16 cellular contexts compared by ENCODE assay signal in genomic region chr17:60314423-60314822, GRCh38.
DNase-seq lines count a peak whose midpoint lies in the region; ATAC-seq, FAIRE-seq and TF ChIP-seq lines count a peak whose summit lies in the region.
"Had no signal": no experiment of that assay in that cellular context is flagged by ENCODE, and none has a peak within 500 bp of the region (broad histone marks: within the 10 kb centered on the region; RNA-seq: fewer than 3 reads in every experiment).

No MANE protein-coding gene starts in this region.

- DNase-seq in GM12878 (ENCODE audit: low read depth, low spot score): peak; percentile 28
- DNase-seq in islet precursor cell: no peak
- DNase-seq in NCI-H1417 treated with DMSO at 0.1 percent for 48 hours (lab: John Stamatoyannopoulos, UW): no peak
- DNase-seq: activated CD8-positive, alpha-beta T cell treated with anti-CD3 and anti-CD28 coated beads, Interleukin-2, amount 10 ng/mL, durations not matched to agents 7 days and 5 days; activated effector memory CD4-positive, alpha-beta T cell treated with anti-CD3 and anti-CD28 coated beads, Interleukin-2, amount 50 U/mL, for 16 hours; NCI-H748 treated with DMSO at 0.1 percent for 48 hours; retina; substantia nigra had no signal

- no peak for TF ChIP-seq EP300 in GM12878 (IDR thresholded peaks at IDR 0.05; ENCODE audit: borderline replicate concordance in 1 of 2, control insufficient read depth in 1 of 2, low read depth in 2 of 2, low read length in 2 of 2)

- H3F3A ChIP-seq in DOHH2 (ENCODE audit: control insufficient read depth, insufficient read depth): no peaks in the 10 kb centered on the region

- H4K20me1 ChIP-seq in DOHH2 (ENCODE audit: control insufficient read depth, insufficient read depth, low read depth, low read length) (no peaks in the 10 kb centered on the region), GM12878 (ENCODE audit: control insufficient read depth, insufficient read depth) (no peaks in the 10 kb centered on the region)

- H3K79me2 ChIP-seq in DOHH2 (ENCODE audit: control insufficient read depth, low read length): peaks cover 3% of the 10 kb centered on the region
- peaks cover 4% of the 10 kb centered on the region for H3K79me2 ChIP-seq in GM12878 (ENCODE audit: control insufficient read depth, insufficient read depth, low read length)

- no peaks in the 10 kb centered on the region for H3K9me3 ChIP-seq in DOHH2 (ENCODE audit: control insufficient read depth, insufficient read depth, low read length)
- H3K9me3 ChIP-seq in GM12878 (replicated peaks; ENCODE audit: control insufficient read depth, insufficient read depth, low read length): peaks cover 2% of the 10 kb centered on the region; the same call in 2 of the 3 replicates

- peak; percentile 76 for FAIRE-seq in GM12878 (lab: Jason Lieb, UNC)
- FAIRE-seq: HTR-8/SVneo had no signal

- H3K4me3 ChIP-seq in DOHH2 (ENCODE audit: low read length) (no peak overlapping the region), GM12878 (peak overlapping the region; percentile 0; the same call in 1 of the 2 replicates)
- H3K4me3 ChIP-seq: lung had no signal

- H3K4me1 ChIP-seq in DOHH2 (ENCODE audit: control insufficient read depth, low read length) (peaks cover 10% of the 10 kb centered on the region), GM12878 (ENCODE audit: control insufficient read depth, insufficient read depth, low read length) (peaks cover 11% of the 10 kb centered on the region; the same call in 1 of the 2 replicates)

- in situ Hi-C loops in GM12878 (cut with MboI): no loop called here

- CTCF ChIA-PET in GM12878 (lab: Yijun Ruan, JAX): interaction anchor here (0.6 to 2.4 kb wide), 4 partner anchors 9 to 291 kb away, joined by 3 to 7 read pairs (median 3); no protein-coding TSS in a partner anchor

- H3K36me3 ChIP-seq in DOHH2 (ENCODE audit: control insufficient read depth, low read length): no peaks in the 10 kb centered on the region
- no peaks in the 10 kb centered on the region; a peak in 1 of 4 replicates for H3K36me3 ChIP-seq in GM12878 (ENCODE audit: control insufficient read depth in 2 of 2, insufficient read depth in 2 of 2, low read length in 1 of 2)

- ATAC-seq in GM18858 (IDR thresholded peaks at IDR 0.05; ENCODE audit: unreplicated experiment): peak; percentile 56
- peak; percentile 66 for ATAC-seq in HG02678 (IDR thresholded peaks at IDR 0.05; ENCODE audit: unreplicated experiment)
- peak; percentile 91 for ATAC-seq in GM12878
- no peak for ATAC-seq in GM18909 (IDR thresholded peaks at IDR 0.05; ENCODE audit: poor library complexity, unreplicated experiment)
- no peak for ATAC-seq in GM19463 (IDR thresholded peaks at IDR 0.05; ENCODE audit: unreplicated experiment)
- ATAC-seq: activated CD8-positive, alpha-beta T cell treated with anti-CD3 and anti-CD28 coated beads, Interleukin-2, amount 10 ng/mL, durations not matched to agents 7 days and 5 days; Panc1 had no signal

- H3K4me2 ChIP-seq in DOHH2 (ENCODE audit: low read length) (peak overlapping the region; percentile 26; the same call in 1 of the 2 replicates), GM12878 (ENCODE audit: control insufficient read depth, insufficient read depth) (peak overlapping the region; percentile 40; the same call in 1 of the 2 replicates)

- TF ChIP-seq CTCF in DOHH2 (IDR thresholded peaks at IDR 0.05; ENCODE audit: low read depth, low read length, poor library complexity, severe bottlenecking) (no peak), GM12878 (IDR thresholded peaks at IDR 0.05 in 2 of 3, conservative IDR thresholded peaks at IDR 0.05 in 1 of 3; ENCODE audit: control insufficient read depth in 2 of 3, extremely low read depth in 1 of 3, insufficient read depth in 1 of 3, low read depth in 3 of 3, low read length in 3 of 3) (no peak)

- no peak overlapping the region for H2AFZ ChIP-seq in GM12878 (ENCODE audit: control insufficient read depth, low read depth, low read length)

- WGBS in GM12878 (ENCODE audit: insufficient coverage, insufficient replicate concordance, low lambda C conversion rate, missing lambda C conversion rate): 0% methylated on average over 1 of the region's 1 CpG

- no peaks in the 10 kb centered on the region for H3K9me2 ChIP-seq in DOHH2 (replicated peaks; ENCODE audit: control insufficient read depth, low read length)

- BruUV-seq in GM12878 (replicated peaks; lab: Mats Ljungman, UMichigan): no TSS peak

- no peak for TF ChIP-seq POLR2A in GM12878 (IDR thresholded peaks at IDR 0.05; ENCODE audit: low read depth, low read length)

- no peak overlapping the region for H3K9ac ChIP-seq in GM12878 (ENCODE audit: control insufficient read depth, insufficient read depth, low read length)

- H3K27ac ChIP-seq in DOHH2 (ENCODE audit: low read depth, low read length): no peak overlapping the region
- peak overlapping the region; percentile 27; the same call in 1 of the 2 replicates for H3K27ac ChIP-seq in GM12878 (ENCODE audit: control insufficient read depth, insufficient read depth)

- SMC1A ChIA-PET in GM12878 (lab: Charles Lee; ENCODE audit: uncharacterized antibody, unreplicated experiment): interaction anchor here (1.2 to 2.1 kb wide), 7 partner anchors 9 to 77 kb away, joined by 3 to 10 read pairs (median 5); partner anchors contain the start of gene USP32

- no peaks in the 10 kb centered on the region for H3K27me3 ChIP-seq in DOHH2 (ENCODE audit: control insufficient read depth, low read length)
- no peaks in the 10 kb centered on the region for H3K27me3 ChIP-seq in GM12878 (replicated peaks in 1 of 2; ENCODE audit: control insufficient read depth in 2 of 2, insufficient read depth in 2 of 2, low read length in 1 of 2)

- RAD21 ChIA-PET in GM12878 (lab: Charles Lee; ENCODE audit: unreplicated experiment): interaction anchor here (0.6 to 1.5 kb wide), 7 partner anchors 9 to 192 kb away, joined by 3 to 7 read pairs (median 3); partner anchors contain the start of gene USP32

- intact Hi-C loops in GM12878 (cut with micrococcal nuclease; ENCODE audit: unreplicated experiment): no loop called here

- no peak for TF ChIP-seq RAD21 in GM12878 (IDR thresholded peaks at IDR 0.05; ENCODE audit: insufficient read depth, low read depth, low read length)

- POLR2A ChIA-PET in GM12878 (lab: Charles Lee): interaction anchor here (0.6 to 1.5 kb wide), 6 partner anchors 11 to 84 kb away, joined by 3 to 10 read pairs (median 5); partner anchors contain the start of gene USP32

TF ChIP-seq in GM12878, 131 proteins besides CTCF, POLR2A, EP300 and RAD21:
- TF ChIP-seq HDAC6 (IDR thresholded peaks at IDR 0.05; ENCODE audit: unreplicated experiment): no peak
- TF ChIP-seq BCL11A (IDR thresholded peaks at IDR 0.05; ENCODE audit: low read depth, low read length): no peak
- no peak for TF ChIP-seq RELA (IDR thresholded peaks at IDR 0.05; ENCODE audit: borderline replicate concordance, partially characterized antibody)
- TF ChIP-seq YY1 (IDR thresholded peaks at IDR 0.05; ENCODE audit: low read depth, low read length): no peak
- no peak for TF ChIP-seq SP1 (IDR thresholded peaks at IDR 0.05; ENCODE audit: low read depth, low read length)
- TF ChIP-seq SKIL (IDR thresholded peaks at IDR 0.05; ENCODE audit: low read depth, poor library complexity, severe bottlenecking): peak; percentile 14
- TF ChIP-seq ETV6 (conservative IDR thresholded peaks at IDR 0.05 in 1 of 2, IDR thresholded peaks at IDR 0.05 in 1 of 2; ENCODE audit: borderline replicate concordance in 1 of 2, low read depth in 1 of 2): 0 out of 4 replicates have a peak, but pooled peaks of 1 of the 2 experiments have one; percentile 9
- TF ChIP-seq YBX1 (IDR thresholded peaks at IDR 0.05): no peak
- TF ChIP-seq ASH2L (IDR thresholded peaks at IDR 0.05; ENCODE audit: borderline replicate concordance, low read depth): no peak
- peak; percentile 21; the same call in 1 of the 2 replicates for TF ChIP-seq SPI1 (IDR thresholded peaks at IDR 0.05; ENCODE audit: borderline replicate concordance, insufficient read depth, low read depth, low read length)
- TF ChIP-seq SRF (IDR thresholded peaks at IDR 0.05; ENCODE audit: low read depth in 2 of 2, low read length in 2 of 2): no peak

Comparison
In these comparisons a context has a peak if more than half of its experiments do, and no peak if none do; other contexts are left out.
1. ATAC-seq: peak in GM18858 (single experiment), HG02678 (single experiment) and GM12878 (single experiment); none in GM18909 (single experiment) and GM19463 (single experiment).